ENCODE assay signal across 1 cellular context in genomic region chr7:100570954-100571828, GRCh38.
TF ChIP-seq lines count a peak whose summit lies in the region.

No MANE protein-coding gene starts in this region.

TF ChIP-seq in HepG2, 621 proteins besides CTCF, POLR2A, EP300 and RAD21 (continued from another document and continues in another):
- TF ChIP-seq PATZ1 (CRISPR knock-in tag; IDR thresholded peaks at IDR 0.05): peak; percentile 67
- 0 out of 2 replicates have a peak, but pooled peaks have one; percentile 39 for TF ChIP-seq ZNF691 (CRISPR knock-in tag; IDR thresholded peaks at IDR 0.05; ENCODE audit: borderline replicate concordance, low read depth)
- TF ChIP-seq ZNF501 (CRISPR knock-in tag; IDR thresholded peaks at IDR 0.05): peak; percentile 59; the same call in 1 of the 2 replicates
- no peak; the same call in 1 of the 2 replicates for TF ChIP-seq PHF8 (CRISPR knock-in tag; IDR thresholded peaks at IDR 0.05)
- no peak for TF ChIP-seq ZNF674 (CRISPR knock-in tag; IDR thresholded peaks at IDR 0.05; ENCODE audit: low read depth)
- TF ChIP-seq GPN1 (CRISPR knock-in tag; IDR thresholded peaks at IDR 0.05; ENCODE audit: borderline replicate concordance): no peak
- 0 out of 2 replicates have a peak, but pooled peaks have one; percentile 49 for TF ChIP-seq FOSL2 (CRISPR knock-in tag; IDR thresholded peaks at IDR 0.05)
- no peak; the same call in none of the 2 replicates for TF ChIP-seq MED1 (CRISPR knock-in tag; IDR thresholded peaks at IDR 0.05)
- no peak; the same call in 1 of the 2 replicates for TF ChIP-seq ZBTB7A (CRISPR knock-in tag; IDR thresholded peaks at IDR 0.05)
- TF ChIP-seq FOXK1 (CRISPR knock-in tag; IDR thresholded peaks at IDR 0.05; ENCODE audit: borderline replicate concordance, low read depth): no peak
- TF ChIP-seq MTF2 (CRISPR knock-in tag; IDR thresholded peaks at IDR 0.05; ENCODE audit: borderline replicate concordance): no peak
- TF ChIP-seq TCF7 (IDR thresholded peaks at IDR 0.05; ENCODE audit: low read depth): no peak
- peak; percentile 79; the same call in 1 of the 2 replicates for TF ChIP-seq BCL3 (CRISPR knock-in tag; IDR thresholded peaks at IDR 0.05)
- 0 out of 2 replicates have a peak, but pooled peaks have one; percentile 48 for TF ChIP-seq ZNF776 (CRISPR knock-in tag; IDR thresholded peaks at IDR 0.05)
- TF ChIP-seq ARNT (IDR thresholded peaks at IDR 0.05): no peak
- no peak for TF ChIP-seq POGK (CRISPR knock-in tag; conservative IDR thresholded peaks at IDR 0.05)
- no peak for TF ChIP-seq ZNF496 (CRISPR knock-in tag; IDR thresholded peaks at IDR 0.05; ENCODE audit: insufficient replicate concordance)
- TF ChIP-seq ZNF678 (CRISPR knock-in tag; IDR thresholded peaks at IDR 0.05): peak; percentile 21; the same call in 1 of the 2 replicates
- TF ChIP-seq CEBPB (IDR thresholded peaks at IDR 0.05; ENCODE audit: borderline replicate concordance, low read depth, low read length): no peak
- TF ChIP-seq NFIB (CRISPR knock-in tag; IDR thresholded peaks at IDR 0.05; ENCODE audit: borderline replicate concordance): no peak
- no peak for TF ChIP-seq KLF9 (CRISPR knock-in tag; IDR thresholded peaks at IDR 0.05; ENCODE audit: low read depth)
- 0 out of 2 replicates have a peak, but pooled peaks have one; percentile 23 for TF ChIP-seq THYN1 (CRISPR knock-in tag; IDR thresholded peaks at IDR 0.05; ENCODE audit: borderline replicate concordance, low read depth)
- no peak for TF ChIP-seq BHLHE40 (IDR thresholded peaks at IDR 0.05; ENCODE audit: low read length)
- no peak for TF ChIP-seq ZNF367 (CRISPR knock-in tag; IDR thresholded peaks at IDR 0.05; ENCODE audit: borderline replicate concordance)
- no peak for TF ChIP-seq ZNF737 (CRISPR knock-in tag; IDR thresholded peaks at IDR 0.05; ENCODE audit: borderline replicate concordance)
- no peak for TF ChIP-seq MTF1 (CRISPR knock-in tag; IDR thresholded peaks at IDR 0.05)
- peak; percentile 36 for TF ChIP-seq IKZF4 (CRISPR knock-in tag; IDR thresholded peaks at IDR 0.05; ENCODE audit: borderline replicate concordance, low read depth, not compliant biosample characterization)
- no peak for TF ChIP-seq HOXA9 (CRISPR knock-in tag; IDR thresholded peaks at IDR 0.05; ENCODE audit: borderline replicate concordance)
- peak; percentile 34; the same call in 1 of the 2 replicates for TF ChIP-seq ATF7-NPFF (CRISPR knock-in tag; IDR thresholded peaks at IDR 0.05; ENCODE audit: low read depth)
- no peak for TF ChIP-seq ZNF607 (CRISPR knock-in tag; IDR thresholded peaks at IDR 0.05; ENCODE audit: borderline replicate concordance)
- TF ChIP-seq ZNF546 (CRISPR knock-in tag; conservative IDR thresholded peaks at IDR 0.05): no peak; the same call in 1 of the 2 replicates
- TF ChIP-seq ATF1 (CRISPR knock-in tag; IDR thresholded peaks at IDR 0.05): peak; percentile 39; the same call in 1 of the 2 replicates
- TF ChIP-seq PAF1 (CRISPR knock-in tag; IDR thresholded peaks at IDR 0.05): peak; percentile 62
- TF ChIP-seq MYPOP (CRISPR knock-in tag; IDR thresholded peaks at IDR 0.05): no peak
- TF ChIP-seq FOXA3 (CRISPR knock-in tag; IDR thresholded peaks at IDR 0.05): peak; percentile 47
- TF ChIP-seq ZNF331 (CRISPR knock-in tag; IDR thresholded peaks at IDR 0.05): no peak
- TF ChIP-seq ERF (CRISPR knock-in tag; IDR thresholded peaks at IDR 0.05): no peak
- TF ChIP-seq MLLT10 (CRISPR knock-in tag; IDR thresholded peaks at IDR 0.05): no peak
- TF ChIP-seq PHF21A (CRISPR knock-in tag; IDR thresholded peaks at IDR 0.05): 0 out of 2 replicates have a peak, but pooled peaks have one; percentile 3
- no peak for TF ChIP-seq KLF12 (CRISPR knock-in tag; IDR thresholded peaks at IDR 0.05; ENCODE audit: borderline replicate concordance)
- TF ChIP-seq ZHX1 (CRISPR knock-in tag; IDR thresholded peaks at IDR 0.05; ENCODE audit: low read depth): no peak
- no peak for TF ChIP-seq ZNF280D (CRISPR knock-in tag; IDR thresholded peaks at IDR 0.05)
- TF ChIP-seq TARDBP (CRISPR knock-in tag; IDR thresholded peaks at IDR 0.05): peak; percentile 67
- TF ChIP-seq YEATS4 (CRISPR knock-in tag; IDR thresholded peaks at IDR 0.05; ENCODE audit: borderline replicate concordance): no peak
- no peak for TF ChIP-seq NCOA5 (CRISPR knock-in tag; IDR thresholded peaks at IDR 0.05)
- TF ChIP-seq PREB (CRISPR knock-in tag; IDR thresholded peaks at IDR 0.05): no peak
- TF ChIP-seq HNRNPK (IDR thresholded peaks at IDR 0.05; ENCODE audit: low read depth, low read length, poor library complexity, severe bottlenecking): peak; percentile 58
- TF ChIP-seq ZNF275 (CRISPR knock-in tag; IDR thresholded peaks at IDR 0.05; ENCODE audit: borderline replicate concordance): no peak
- TF ChIP-seq LRRFIP1 (CRISPR knock-in tag; conservative IDR thresholded peaks at IDR 0.05): no peak
- TF ChIP-seq MED8 (CRISPR knock-in tag; IDR thresholded peaks at IDR 0.05; ENCODE audit: insufficient replicate concordance): no peak
